Comparison of ENCODE assay signal across 1 cellular context in the genomic region with DNA sequence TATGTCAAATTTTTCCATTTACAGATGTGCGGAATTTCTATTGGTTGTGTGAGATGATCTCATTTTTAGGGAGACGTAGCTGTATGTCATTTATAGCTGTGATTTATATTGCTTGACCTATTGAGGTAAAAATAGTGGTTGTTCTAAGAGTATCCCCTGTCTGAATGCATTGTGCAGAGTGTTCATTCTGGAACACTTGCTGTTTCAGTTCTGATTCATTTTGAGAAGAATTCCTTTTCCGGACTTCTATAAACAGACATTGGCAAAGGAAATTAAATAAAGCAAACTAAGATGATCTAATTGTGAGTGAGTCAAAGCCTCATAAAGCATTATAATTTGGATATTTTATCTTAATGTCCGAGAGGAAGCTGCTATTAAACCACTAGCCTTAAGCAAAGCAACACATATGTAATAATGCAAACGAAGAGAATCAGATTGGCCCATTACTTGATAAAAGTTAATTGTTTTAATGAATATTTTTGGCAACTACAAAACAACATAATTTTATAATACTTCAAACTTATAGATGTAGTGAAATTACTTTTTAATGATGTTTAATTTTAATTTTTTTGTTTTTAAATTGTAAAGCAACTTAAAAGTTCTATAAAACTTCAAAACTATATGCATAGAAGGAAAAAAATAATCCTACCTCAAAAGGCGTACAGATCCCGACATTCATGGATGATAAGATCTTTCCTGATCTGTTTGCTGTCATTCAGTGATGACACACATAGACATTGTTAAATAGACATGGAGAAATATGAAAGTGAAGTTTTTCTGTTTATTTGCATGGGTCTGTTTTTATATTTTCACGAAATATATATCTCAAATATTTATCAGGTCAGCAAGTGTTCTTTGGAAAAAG.
A peak's percentile ranks its signal among the peaks of the same experiment; 100 is the strongest.
TF ChIP-seq lines count a peak whose summit lies in the region.

No MANE protein-coding gene starts in this region.

TF ChIP-seq in SK-N-SH treated with all-trans-retinoic acid at 6 μM for 48 hours, 23 proteins besides CTCF, POLR2A, EP300 and RAD21 (continued from another document):
- peak; percentile 97 for TF ChIP-seq ISL1 (CRISPR knock-in tag; IDR thresholded peaks at IDR 0.05)
- TF ChIP-seq, protein P1, sequence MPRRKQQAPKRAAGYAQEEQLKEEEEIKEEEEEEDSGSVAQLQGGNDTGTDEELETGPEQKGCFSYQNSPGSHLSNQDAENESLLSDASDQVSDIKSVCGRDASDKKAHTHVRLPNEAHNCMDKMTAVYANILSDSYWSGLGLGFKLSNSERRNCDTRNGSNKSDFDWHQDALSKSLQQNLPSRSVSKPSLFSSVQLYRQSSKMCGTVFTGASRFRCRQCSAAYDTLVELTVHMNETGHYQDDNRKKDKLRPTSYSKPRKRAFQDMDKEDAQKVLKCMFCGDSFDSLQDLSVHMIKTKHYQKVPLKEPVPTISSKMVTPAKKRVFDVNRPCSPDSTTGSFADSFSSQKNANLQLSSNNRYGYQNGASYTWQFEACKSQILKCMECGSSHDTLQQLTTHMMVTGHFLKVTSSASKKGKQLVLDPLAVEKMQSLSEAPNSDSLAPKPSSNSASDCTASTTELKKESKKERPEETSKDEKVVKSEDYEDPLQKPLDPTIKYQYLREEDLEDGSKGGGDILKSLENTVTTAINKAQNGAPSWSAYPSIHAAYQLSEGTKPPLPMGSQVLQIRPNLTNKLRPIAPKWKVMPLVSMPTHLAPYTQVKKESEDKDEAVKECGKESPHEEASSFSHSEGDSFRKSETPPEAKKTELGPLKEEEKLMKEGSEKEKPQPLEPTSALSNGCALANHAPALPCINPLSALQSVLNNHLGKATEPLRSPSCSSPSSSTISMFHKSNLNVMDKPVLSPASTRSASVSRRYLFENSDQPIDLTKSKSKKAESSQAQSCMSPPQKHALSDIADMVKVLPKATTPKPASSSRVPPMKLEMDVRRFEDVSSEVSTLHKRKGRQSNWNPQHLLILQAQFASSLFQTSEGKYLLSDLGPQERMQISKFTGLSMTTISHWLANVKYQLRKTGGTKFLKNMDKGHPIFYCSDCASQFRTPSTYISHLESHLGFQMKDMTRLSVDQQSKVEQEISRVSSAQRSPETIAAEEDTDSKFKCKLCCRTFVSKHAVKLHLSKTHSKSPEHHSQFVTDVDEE (CRISPR knock-in tag; IDR thresholded peaks at IDR 0.05) = peak; percentile 94
- TF ChIP-seq, protein P2, sequence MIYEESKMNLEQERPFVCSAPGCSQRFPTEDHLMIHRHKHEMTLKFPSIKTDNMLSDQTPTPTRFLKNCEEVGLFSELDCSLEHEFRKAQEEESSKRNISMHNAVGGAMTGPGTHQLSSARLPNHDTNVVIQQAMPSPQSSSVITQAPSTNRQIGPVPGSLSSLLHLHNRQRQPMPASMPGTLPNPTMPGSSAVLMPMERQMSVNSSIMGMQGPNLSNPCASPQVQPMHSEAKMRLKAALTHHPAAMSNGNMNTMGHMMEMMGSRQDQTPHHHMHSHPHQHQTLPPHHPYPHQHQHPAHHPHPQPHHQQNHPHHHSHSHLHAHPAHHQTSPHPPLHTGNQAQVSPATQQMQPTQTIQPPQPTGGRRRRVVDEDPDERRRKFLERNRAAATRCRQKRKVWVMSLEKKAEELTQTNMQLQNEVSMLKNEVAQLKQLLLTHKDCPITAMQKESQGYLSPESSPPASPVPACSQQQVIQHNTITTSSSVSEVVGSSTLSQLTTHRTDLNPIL (CRISPR knock-in tag; IDR thresholded peaks at IDR 0.05; ENCODE audit: low read depth) = peak; percentile 97
- peak; percentile 69; the same call in 1 of the 2 replicates for TF ChIP-seq SNAI2 (CRISPR knock-in tag; IDR thresholded peaks at IDR 0.05)
- TF ChIP-seq ZNF70 (CRISPR knock-in tag; IDR thresholded peaks at IDR 0.05) = no peak
